Comparison of ENCODE assay signal across 16 cellular contexts in the genomic region with DNA sequence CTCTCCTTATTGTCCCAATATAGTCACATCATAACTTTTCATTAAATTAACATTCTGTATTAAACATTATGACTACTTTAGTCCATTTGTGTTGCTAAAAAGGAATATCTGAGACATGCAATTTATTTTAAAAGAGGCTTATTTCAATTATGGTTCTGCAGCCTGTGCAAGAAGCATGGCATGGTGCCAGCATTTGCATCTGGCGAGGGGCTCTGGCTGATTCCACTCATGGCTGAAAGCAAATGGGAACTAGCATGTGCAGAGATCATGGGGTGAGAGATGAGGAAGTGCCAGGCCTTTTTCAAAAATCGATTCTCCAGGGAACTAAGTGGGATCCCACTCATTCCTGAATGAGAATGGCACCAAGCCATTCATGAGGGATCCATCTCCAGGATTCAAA.
A peak's percentile ranks its signal among the peaks of the same experiment; 100 is the strongest.
DNase-seq lines count a peak whose midpoint lies in the region; FAIRE-seq and TF ChIP-seq lines count a peak whose summit lies in the region.
"Had no signal": no experiment of that assay in that cellular context is flagged by ENCODE, and none has a peak within 500 bp of the region (broad histone marks: within the 10 kb centered on the region; RNA-seq: fewer than 3 reads in every experiment).

No MANE protein-coding gene starts in this region.

- no peak for TF ChIP-seq POLR2A in thyroid gland (IDR thresholded peaks at IDR 0.05)

- no peak overlapping the region for H3K27ac ChIP-seq in thyroid gland
- H3K27ac ChIP-seq: BLaER1 had no signal

- 74 to 77% methylated on average over 2 of the region's 2 CpGs for WGBS in thyroid gland, 2 donors

- H3K4me3 ChIP-seq in thyroid gland (replicated peaks in 1 of 3), result no peak overlapping the region
- H3K4me3 ChIP-seq: BLaER1 had no signal

- peak; percentile 10 for DNase-seq in NCI-H146 (lab: John Stamatoyannopoulos, UW)
- DNase-seq in NCI-H146 treated with DMSO at 0.1 percent for 48 hours (lab: John Stamatoyannopoulos, UW; ENCODE audit: unreplicated experiment), result no peak
- DNase-seq in NCI-H128 (lab: John Stamatoyannopoulos, UW; ENCODE audit: unreplicated experiment), result peak; percentile 0
- DNase-seq in NCI-H2171 treated with DMSO at 0.1 percent for 48 hours (lab: John Stamatoyannopoulos, UW), result peak; percentile 58
- DNase-seq in G401 (ENCODE audit: low spot score), result no peak
- no peak for DNase-seq in thyroid gland
- DNase-seq in stimulated activated naive CD4-positive, alpha-beta T cell treated with Interleukin-2 at 50 U/mL for 16 hours (lab: John Stamatoyannopoulos, UW), result no peak
- DNase-seq: 8988T; CD8-positive, alpha-beta T cell; DMS79 treated with DMSO at 0.1 percent for 48 hours; H9; NCI-H774; T-cell had no signal

- intact Hi-C loops in thyroid gland (cut with DNase I), result no loop called here

- H3K27me3 ChIP-seq in thyroid gland, result no peaks in the 10 kb centered on the region
- H3K27me3 ChIP-seq: BLaER1 had no signal

- no peaks in the 10 kb centered on the region for H3K36me3 ChIP-seq in thyroid gland
- H3K36me3 ChIP-seq: BLaER1 had no signal

- TF ChIP-seq CTCF in thyroid gland (IDR thresholded peaks at IDR 0.05), result no peak

- peak; percentile 14 for FAIRE-seq in colon (lab: Jason Lieb, UNC)
- FAIRE-seq: G401.6 had no signal

- no peaks in the 10 kb centered on the region for H3K4me1 ChIP-seq in thyroid gland
- H3K4me1 ChIP-seq: BLaER1 had no signal

- in situ Hi-C loops in G401 (cut with HindIII; ENCODE audit: low sequenced_read_pairs), result no loop called here

- no peaks in the 10 kb centered on the region for H3K9me3 ChIP-seq in thyroid gland
- H3K9me3 ChIP-seq: BLaER1 had no signal

Comparison
In these comparisons a context has a peak if more than half of its experiments do, and no peak if none do; other contexts are left out.
1. DNase-seq: peak in NCI-H146 (single experiment), NCI-H128 (single experiment) and NCI-H2171 treated with DMSO at 0.1 percent for 48 hours (single experiment); none in NCI-H146 treated with DMSO at 0.1 percent for 48 hours (single experiment), G401 (single experiment), thyroid gland (0 of 2) and stimulated activated naive CD4-positive, alpha-beta T cell treated with Interleukin-2 at 50 U/mL for 16 hours (single experiment).